1 cellular context compared by ENCODE assay signal in genomic region chr17:64253470-64253869, GRCh38.
TF ChIP-seq lines count a peak whose summit lies in the region.

No MANE protein-coding gene starts in this region.

TF ChIP-seq in WTC11, 78 proteins besides CTCF, POLR2A, EP300 and RAD21 (continued from another document):
- TF ChIP-seq, protein P1, sequence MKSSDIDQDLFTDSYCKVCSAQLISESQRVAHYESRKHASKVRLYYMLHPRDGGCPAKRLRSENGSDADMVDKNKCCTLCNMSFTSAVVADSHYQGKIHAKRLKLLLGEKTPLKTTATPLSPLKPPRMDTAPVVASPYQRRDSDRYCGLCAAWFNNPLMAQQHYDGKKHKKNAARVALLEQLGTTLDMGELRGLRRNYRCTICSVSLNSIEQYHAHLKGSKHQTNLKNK (CRISPR knock-in tag; IDR thresholded peaks at IDR 0.05), result no peak
- TF ChIP-seq, protein P2, sequence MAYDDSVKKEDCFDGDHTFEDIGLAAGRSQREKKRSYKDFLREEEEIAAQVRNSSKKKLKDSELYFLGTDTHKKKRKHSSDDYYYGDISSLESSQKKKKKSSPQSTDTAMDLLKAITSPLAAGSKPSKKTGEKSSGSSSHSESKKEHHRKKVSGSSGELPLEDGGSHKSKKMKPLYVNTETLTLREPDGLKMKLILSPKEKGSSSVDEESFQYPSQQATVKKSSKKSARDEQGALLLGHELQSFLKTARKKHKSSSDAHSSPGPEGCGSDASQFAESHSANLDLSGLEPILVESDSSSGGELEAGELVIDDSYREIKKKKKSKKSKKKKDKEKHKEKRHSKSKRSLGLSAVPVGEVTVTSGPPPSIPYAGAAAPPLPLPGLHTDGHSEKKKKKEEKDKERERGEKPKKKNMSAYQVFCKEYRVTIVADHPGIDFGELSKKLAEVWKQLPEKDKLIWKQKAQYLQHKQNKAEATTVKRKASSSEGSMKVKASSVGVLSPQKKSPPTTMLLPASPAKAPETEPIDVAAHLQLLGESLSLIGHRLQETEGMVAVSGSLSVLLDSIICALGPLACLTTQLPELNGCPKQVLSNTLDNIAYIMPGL (CRISPR knock-in tag; IDR thresholded peaks at IDR 0.05), result no peak
- TF ChIP-seq EMX1 (CRISPR knock-in tag; IDR thresholded peaks at IDR 0.05) (no peak), AFF4 (CRISPR knock-in tag; IDR thresholded peaks at IDR 0.05; ENCODE audit: borderline replicate concordance) (no peak), RORB (CRISPR knock-in tag; IDR thresholded peaks at IDR 0.05) (no peak), AR (CRISPR knock-in tag; IDR thresholded peaks at IDR 0.05) (no peak), ZNF317 (CRISPR knock-in tag; IDR thresholded peaks at IDR 0.05; ENCODE audit: borderline replicate concordance, low read depth) (no peak), OVOL2 (CRISPR knock-in tag; IDR thresholded peaks at IDR 0.05; ENCODE audit: borderline replicate concordance) (no peak), ZNF121 (CRISPR knock-in tag; IDR thresholded peaks at IDR 0.05) (no peak), SMAD4 (CRISPR knock-in tag; IDR thresholded peaks at IDR 0.05) (no peak), ZNF416 (CRISPR knock-in tag; IDR thresholded peaks at IDR 0.05) (no peak)
